Comparison of ENCODE assay signal across 1 cellular context in the genomic region with DNA sequence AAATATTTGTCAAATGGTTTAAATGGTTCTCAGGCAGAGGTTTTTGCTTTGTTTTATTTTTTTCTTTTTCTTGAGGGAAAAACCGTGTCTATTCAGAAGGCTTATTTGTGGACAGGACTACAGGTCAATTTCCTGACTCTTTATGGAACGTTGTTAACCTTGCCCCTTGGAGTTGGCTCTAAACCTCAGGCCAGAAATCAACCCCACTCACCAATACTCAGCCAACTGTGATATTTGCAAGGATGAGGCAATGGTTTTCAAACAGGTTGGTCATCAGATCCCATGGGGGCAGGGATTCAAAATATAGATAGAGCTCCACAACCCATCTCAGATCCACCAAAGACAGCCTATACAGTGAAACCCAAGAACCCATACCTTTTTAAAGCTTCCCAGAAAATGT.
TF ChIP-seq lines count a peak whose summit lies in the region.

No MANE protein-coding gene starts in this region.

TF ChIP-seq in HepG2, 621 proteins besides CTCF, POLR2A, EP300 and RAD21 (continued from another document and continues in another):
- TF ChIP-seq, protein P1, sequence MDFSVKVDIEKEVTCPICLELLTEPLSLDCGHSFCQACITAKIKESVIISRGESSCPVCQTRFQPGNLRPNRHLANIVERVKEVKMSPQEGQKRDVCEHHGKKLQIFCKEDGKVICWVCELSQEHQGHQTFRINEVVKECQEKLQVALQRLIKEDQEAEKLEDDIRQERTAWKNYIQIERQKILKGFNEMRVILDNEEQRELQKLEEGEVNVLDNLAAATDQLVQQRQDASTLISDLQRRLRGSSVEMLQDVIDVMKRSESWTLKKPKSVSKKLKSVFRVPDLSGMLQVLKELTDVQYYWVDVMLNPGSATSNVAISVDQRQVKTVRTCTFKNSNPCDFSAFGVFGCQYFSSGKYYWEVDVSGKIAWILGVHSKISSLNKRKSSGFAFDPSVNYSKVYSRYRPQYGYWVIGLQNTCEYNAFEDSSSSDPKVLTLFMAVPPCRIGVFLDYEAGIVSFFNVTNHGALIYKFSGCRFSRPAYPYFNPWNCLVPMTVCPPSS (IDR thresholded peaks at IDR 0.05): no peak
- TF ChIP-seq MIXL1 (CRISPR knock-in tag; IDR thresholded peaks at IDR 0.05) (peak; percentile 62), PRPF4 (IDR thresholded peaks at IDR 0.05; ENCODE audit: low read depth, low read length, poor library complexity, severe bottlenecking) (no peak), CEBPG (CRISPR knock-in tag; IDR thresholded peaks at IDR 0.05) (peak; percentile 85), LCORL (IDR thresholded peaks at IDR 0.05) (no peak), LCORL (CRISPR knock-in tag; IDR thresholded peaks at IDR 0.05) (peak; percentile 35; the same call in 1 of the 2 replicates), MBNL3 (CRISPR knock-in tag; conservative IDR thresholded peaks at IDR 0.05) (no peak), NCOA2 (CRISPR knock-in tag; IDR thresholded peaks at IDR 0.05) (0 out of 2 replicates have a peak, but pooled peaks have one; percentile 14), ZC3H4 (CRISPR knock-in tag; IDR thresholded peaks at IDR 0.05; ENCODE audit: borderline replicate concordance) (no peak), HNRNPH1 (optimal IDR thresholded peaks at IDR 0.05; ENCODE audit: low read depth, low read length) (no peak), ZNF530 (CRISPR knock-in tag; IDR thresholded peaks at IDR 0.05; ENCODE audit: low read depth) (no peak), ZNF282 (IDR thresholded peaks at IDR 0.05; ENCODE audit: partially characterized antibody) (no peak), POLR2AphosphoS2 (IDR thresholded peaks at IDR 0.05; ENCODE audit: low read depth, low read length) (no peak), ZSCAN29 (CRISPR knock-in tag; conservative IDR thresholded peaks at IDR 0.05) (no peak), ZNF326 (CRISPR knock-in tag; IDR thresholded peaks at IDR 0.05; ENCODE audit: borderline replicate concordance) (no peak), STAT5B (CRISPR knock-in tag; IDR thresholded peaks at IDR 0.05) (no peak), ZKSCAN1 (IDR thresholded peaks at IDR 0.05; ENCODE audit: low read length) (no peak), STAG1 (CRISPR knock-in tag; IDR thresholded peaks at IDR 0.05) (no peak), POGZ (CRISPR knock-in tag; IDR thresholded peaks at IDR 0.05) (0 out of 2 replicates have a peak, but pooled peaks have one; percentile 13), ZNF614 (CRISPR knock-in tag; IDR thresholded peaks at IDR 0.05; ENCODE audit: borderline replicate concordance) (0 out of 2 replicates have a peak, but pooled peaks have one; percentile 57), SP140L (CRISPR knock-in tag; IDR thresholded peaks at IDR 0.05; ENCODE audit: borderline replicate concordance) (no peak), NR2F1 (CRISPR knock-in tag; IDR thresholded peaks at IDR 0.05) (no peak)
- TF ChIP-seq, protein P2, sequence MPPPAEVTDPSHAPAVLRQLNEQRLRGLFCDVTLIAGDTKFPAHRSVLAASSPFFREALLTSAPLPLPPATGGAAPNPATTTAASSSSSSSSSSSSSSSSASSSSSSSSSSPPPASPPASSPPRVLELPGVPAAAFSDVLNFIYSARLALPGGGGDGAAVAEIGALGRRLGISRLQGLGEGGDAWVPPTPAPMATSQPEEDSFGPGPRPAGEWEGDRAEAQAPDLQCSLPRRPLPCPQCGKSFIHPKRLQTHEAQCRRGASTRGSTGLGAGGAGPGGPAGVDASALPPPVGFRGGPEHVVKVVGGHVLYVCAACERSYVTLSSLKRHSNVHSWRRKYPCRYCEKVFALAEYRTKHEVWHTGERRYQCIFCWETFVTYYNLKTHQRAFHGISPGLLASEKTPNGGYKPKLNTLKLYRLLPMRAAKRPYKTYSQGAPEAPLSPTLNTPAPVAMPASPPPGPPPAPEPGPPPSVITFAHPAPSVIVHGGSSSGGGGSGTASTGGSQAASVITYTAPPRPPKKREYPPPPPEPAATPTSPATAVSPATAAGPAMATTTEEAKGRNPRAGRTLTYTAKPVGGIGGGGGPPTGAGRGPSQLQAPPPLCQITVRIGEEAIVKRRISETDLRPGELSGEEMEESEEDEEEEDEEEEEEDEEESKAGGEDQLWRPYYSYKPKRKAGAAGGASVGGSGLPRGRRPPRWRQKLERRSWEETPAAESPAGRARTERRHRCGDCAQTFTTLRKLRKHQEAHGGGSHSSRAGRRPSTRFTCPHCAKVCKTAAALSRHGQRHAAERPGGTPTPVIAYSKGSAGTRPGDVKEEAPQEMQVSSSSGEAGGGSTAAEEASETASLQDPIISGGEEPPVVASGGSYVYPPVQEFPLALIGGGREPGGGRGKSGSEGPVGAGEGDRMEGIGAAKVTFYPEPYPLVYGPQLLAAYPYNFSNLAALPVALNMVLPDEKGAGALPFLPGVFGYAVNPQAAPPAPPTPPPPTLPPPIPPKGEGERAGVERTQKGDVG (CRISPR knock-in tag; IDR thresholded peaks at IDR 0.05; ENCODE audit: borderline replicate concordance): no peak
- TF ChIP-seq, protein P3, sequence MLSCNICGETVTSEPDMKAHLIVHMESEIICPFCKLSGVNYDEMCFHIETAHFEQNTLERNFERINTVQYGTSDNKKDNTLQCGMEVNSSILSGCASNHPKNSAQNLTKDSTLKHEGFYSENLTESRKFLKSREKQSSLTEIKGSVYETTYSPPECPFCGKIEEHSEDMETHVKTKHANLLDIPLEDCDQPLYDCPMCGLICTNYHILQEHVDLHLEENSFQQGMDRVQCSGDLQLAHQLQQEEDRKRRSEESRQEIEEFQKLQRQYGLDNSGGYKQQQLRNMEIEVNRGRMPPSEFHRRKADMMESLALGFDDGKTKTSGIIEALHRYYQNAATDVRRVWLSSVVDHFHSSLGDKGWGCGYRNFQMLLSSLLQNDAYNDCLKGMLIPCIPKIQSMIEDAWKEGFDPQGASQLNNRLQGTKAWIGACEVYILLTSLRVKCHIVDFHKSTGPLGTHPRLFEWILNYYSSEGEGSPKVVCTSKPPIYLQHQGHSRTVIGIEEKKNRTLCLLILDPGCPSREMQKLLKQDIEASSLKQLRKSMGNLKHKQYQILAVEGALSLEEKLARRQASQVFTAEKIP (CRISPR knock-in tag; IDR thresholded peaks at IDR 0.05; ENCODE audit: borderline replicate concordance): no peak
- TF ChIP-seq, protein P4, sequence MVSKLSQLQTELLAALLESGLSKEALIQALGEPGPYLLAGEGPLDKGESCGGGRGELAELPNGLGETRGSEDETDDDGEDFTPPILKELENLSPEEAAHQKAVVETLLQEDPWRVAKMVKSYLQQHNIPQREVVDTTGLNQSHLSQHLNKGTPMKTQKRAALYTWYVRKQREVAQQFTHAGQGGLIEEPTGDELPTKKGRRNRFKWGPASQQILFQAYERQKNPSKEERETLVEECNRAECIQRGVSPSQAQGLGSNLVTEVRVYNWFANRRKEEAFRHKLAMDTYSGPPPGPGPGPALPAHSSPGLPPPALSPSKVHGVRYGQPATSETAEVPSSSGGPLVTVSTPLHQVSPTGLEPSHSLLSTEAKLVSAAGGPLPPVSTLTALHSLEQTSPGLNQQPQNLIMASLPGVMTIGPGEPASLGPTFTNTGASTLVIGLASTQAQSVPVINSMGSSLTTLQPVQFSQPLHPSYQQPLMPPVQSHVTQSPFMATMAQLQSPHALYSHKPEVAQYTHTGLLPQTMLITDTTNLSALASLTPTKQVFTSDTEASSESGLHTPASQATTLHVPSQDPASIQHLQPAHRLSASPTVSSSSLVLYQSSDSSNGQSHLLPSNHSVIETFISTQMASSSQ (IDR thresholded peaks at IDR 0.05; ENCODE audit: low read depth): no peak
- TF ChIP-seq, protein P4 (CRISPR knock-in tag; IDR thresholded peaks at IDR 0.05; ENCODE audit: borderline replicate concordance): no peak
- TF ChIP-seq, protein P5, sequence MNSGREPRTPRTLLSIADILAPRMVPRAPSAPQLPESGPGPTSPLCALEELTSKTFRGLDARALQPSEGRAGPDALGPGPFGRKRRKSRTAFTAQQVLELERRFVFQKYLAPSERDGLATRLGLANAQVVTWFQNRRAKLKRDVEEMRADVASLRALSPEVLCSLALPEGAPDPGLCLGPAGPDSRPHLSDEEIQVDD (CRISPR knock-in tag; IDR thresholded peaks at IDR 0.05; ENCODE audit: borderline replicate concordance): no peak
- TF ChIP-seq, protein P6, sequence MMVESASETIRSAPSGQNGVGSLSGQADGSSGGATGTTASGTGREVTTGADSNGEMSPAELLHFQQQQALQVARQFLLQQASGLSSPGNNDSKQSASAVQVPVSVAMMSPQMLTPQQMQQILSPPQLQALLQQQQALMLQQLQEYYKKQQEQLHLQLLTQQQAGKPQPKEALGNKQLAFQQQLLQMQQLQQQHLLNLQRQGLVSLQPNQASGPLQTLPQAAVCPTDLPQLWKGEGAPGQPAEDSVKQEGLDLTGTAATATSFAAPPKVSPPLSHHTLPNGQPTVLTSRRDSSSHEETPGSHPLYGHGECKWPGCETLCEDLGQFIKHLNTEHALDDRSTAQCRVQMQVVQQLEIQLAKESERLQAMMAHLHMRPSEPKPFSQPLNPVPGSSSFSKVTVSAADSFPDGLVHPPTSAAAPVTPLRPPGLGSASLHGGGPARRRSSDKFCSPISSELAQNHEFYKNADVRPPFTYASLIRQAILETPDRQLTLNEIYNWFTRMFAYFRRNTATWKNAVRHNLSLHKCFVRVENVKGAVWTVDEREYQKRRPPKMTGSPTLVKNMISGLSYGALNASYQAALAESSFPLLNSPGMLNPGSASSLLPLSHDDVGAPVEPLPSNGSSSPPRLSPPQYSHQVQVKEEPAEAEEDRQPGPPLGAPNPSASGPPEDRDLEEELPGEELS (CRISPR knock-in tag; IDR thresholded peaks at IDR 0.05): peak; percentile 50
- TF ChIP-seq, protein P7, sequence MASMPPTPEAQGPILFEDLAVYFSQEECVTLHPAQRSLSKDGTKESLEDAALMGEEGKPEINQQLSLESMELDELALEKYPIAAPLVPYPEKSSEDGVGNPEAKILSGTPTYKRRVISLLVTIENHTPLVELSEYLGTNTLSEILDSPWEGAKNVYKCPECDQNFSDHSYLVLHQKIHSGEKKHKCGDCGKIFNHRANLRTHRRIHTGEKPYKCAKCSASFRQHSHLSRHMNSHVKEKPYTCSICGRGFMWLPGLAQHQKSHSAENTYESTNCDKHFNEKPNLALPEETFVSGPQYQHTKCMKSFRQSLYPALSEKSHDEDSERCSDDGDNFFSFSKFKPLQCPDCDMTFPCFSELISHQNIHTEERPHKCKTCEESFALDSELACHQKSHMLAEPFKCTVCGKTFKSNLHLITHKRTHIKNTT (CRISPR knock-in tag; IDR thresholded peaks at IDR 0.05): no peak
- TF ChIP-seq, protein P8, sequence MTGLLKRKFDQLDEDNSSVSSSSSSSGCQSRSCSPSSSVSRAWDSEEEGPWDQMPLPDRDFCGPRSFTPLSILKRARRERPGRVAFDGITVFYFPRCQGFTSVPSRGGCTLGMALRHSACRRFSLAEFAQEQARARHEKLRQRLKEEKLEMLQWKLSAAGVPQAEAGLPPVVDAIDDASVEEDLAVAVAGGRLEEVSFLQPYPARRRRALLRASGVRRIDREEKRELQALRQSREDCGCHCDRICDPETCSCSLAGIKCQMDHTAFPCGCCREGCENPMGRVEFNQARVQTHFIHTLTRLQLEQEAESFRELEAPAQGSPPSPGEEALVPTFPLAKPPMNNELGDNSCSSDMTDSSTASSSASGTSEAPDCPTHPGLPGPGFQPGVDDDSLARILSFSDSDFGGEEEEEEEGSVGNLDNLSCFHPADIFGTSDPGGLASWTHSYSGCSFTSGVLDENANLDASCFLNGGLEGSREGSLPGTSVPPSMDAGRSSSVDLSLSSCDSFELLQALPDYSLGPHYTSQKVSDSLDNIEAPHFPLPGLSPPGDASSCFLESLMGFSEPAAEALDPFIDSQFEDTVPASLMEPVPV (CRISPR knock-in tag; IDR thresholded peaks at IDR 0.05): no peak
- TF ChIP-seq, protein P9, sequence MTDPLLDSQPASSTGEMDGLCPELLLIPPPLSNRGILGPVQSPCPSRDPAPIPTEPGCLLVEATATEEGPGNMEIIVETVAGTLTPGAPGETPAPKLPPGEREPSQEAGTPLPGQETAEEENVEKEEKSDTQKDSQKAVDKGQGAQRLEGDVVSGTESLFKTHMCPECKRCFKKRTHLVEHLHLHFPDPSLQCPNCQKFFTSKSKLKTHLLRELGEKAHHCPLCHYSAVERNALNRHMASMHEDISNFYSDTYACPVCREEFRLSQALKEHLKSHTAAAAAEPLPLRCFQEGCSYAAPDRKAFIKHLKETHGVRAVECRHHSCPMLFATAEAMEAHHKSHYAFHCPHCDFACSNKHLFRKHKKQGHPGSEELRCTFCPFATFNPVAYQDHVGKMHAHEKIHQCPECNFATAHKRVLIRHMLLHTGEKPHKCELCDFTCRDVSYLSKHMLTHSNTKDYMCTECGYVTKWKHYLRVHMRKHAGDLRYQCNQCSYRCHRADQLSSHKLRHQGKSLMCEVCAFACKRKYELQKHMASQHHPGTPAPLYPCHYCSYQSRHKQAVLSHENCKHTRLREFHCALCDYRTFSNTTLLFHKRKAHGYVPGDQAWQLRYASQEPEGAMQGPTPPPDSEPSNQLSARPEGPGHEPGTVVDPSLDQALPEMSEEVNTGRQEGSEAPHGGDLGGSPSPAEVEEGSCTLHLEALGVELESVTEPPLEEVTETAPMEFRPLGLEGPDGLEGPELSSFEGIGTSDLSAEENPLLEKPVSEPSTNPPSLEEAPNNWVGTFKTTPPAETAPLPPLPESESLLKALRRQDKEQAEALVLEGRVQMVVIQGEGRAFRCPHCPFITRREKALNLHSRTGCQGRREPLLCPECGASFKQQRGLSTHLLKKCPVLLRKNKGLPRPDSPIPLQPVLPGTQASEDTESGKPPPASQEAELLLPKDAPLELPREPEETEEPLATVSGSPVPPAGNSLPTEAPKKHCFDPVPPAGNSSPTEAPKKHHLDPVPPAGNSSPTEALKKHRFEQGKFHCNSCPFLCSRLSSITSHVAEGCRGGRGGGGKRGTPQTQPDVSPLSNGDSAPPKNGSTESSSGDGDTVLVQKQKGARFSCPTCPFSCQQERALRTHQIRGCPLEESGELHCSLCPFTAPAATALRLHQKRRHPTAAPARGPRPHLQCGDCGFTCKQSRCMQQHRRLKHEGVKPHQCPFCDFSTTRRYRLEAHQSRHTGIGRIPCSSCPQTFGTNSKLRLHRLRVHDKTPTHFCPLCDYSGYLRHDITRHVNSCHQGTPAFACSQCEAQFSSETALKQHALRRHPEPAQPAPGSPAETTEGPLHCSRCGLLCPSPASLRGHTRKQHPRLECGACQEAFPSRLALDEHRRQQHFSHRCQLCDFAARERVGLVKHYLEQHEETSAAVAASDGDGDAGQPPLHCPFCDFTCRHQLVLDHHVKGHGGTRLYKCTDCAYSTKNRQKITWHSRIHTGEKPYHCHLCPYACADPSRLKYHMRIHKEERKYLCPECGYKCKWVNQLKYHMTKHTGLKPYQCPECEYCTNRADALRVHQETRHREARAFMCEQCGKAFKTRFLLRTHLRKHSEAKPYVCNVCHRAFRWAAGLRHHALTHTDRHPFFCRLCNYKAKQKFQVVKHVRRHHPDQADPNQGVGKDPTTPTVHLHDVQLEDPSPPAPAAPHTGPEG (CRISPR knock-in tag; IDR thresholded peaks at IDR 0.05): no peak
